Comparison of ENCODE assay signal across 30 cellular contexts in genomic region chr17:81198826-81199481, GRCh38. TPM values are rescaled to one million over a fixed set of nuclear protein-coding genes. Genes with fewer than 3 reads are reported as not detected.
"Had no signal": no experiment of that assay in that cellular context is flagged by ENCODE, and none has a peak within 500 bp of the region (broad histone marks: within the 10 kb centered on the region; RNA-seq: fewer than 3 reads in every experiment).

No MANE protein-coding gene starts in this region.

- H3K4me3 ChIP-seq: left ventricle myocardium inferior, lung, neural progenitor cell, ovary, right atrium auricular region, sigmoid colon, suprapubic skin, tibial nerve, uterus had no signal

- H3K36me3 ChIP-seq: neural progenitor cell, ovary, right atrium auricular region, uterus had no signal

- H2AFZ ChIP-seq: neural progenitor cell had no signal

- H3K27ac ChIP-seq: left ventricle myocardium inferior, neural progenitor cell, ovary, right atrium auricular region, sigmoid colon, suprapubic skin, tibial nerve, uterus had no signal

- H3K27me3 ChIP-seq: neural progenitor cell, ovary, right atrium auricular region, sigmoid colon, spleen, suprapubic skin, tibial nerve, uterus had no signal

- H3K9me3 ChIP-seq: left ventricle myocardium inferior, ovary, right atrium auricular region, sigmoid colon, spleen, suprapubic skin, tibial nerve, uterus had no signal

- DNase-seq: hypothalamus; immature natural killer cell; kidney; left ventricle myocardium inferior; mesendoderm; naive B cell; natural killer cell; nephron progenitor cell; ovary; sigmoid colon; small intestine; spleen; stimulated activated CD4-positive, alpha-beta T cell treated with anti-CD3 and anti-CD28 coated beads, Interleukin-4, amount 100 ng/mL, for 24 hours; stimulated activated naive CD4-positive, alpha-beta T cell; uterus had no signal

- H3K9ac ChIP-seq: neural progenitor cell had no signal

- ATAC-seq: natural killer cell; stimulated activated effector memory CD8-positive, alpha-beta T cell treated with anti-CD3 and anti-CD28 coated beads, Interleukin-12 subunit alpha, Interleukin-12 subunit beta, amount 100 ng/mL, for 72 hours had no signal

- FAIRE-seq: islet of Langerhans, kidney, small intestine had no signal

- H3K4me1 ChIP-seq: neural progenitor cell, suprapubic skin, uterus had no signal

- H3K4me2 ChIP-seq: neural progenitor cell had no signal

RNA-seq across cellular contexts. Expression of gene PVALEF, which starts 33.6 kb away (rescaled TPM):
- total RNA-seq: kidney, left ventricle myocardium inferior, lower leg skin, lung, mononuclear cell, natural killer cell, omental fat pad, ovary, progenitor cell of endocrine pancreas, pulmonary artery endothelial cell, renal cortical epithelial cell, right atrium auricular region, sigmoid colon, spleen, subcutaneous adipose tissue, suprapubic skin, tibial nerve, ureter, uterus had no signal
- polyA plus RNA-seq: immature natural killer cell, lung, ovary, sigmoid colon, small intestine, spleen had no signal
